In genomic region chr12:131286301-131286700, GRCh38 we compare ENCODE assay signal across 7 cellular contexts.
DNase-seq lines count a peak whose midpoint lies in the region; ATAC-seq, FAIRE-seq and TF ChIP-seq lines count a peak whose summit lies in the region.
"Not testable (repeated sequence)": the region's sequence is repeated elsewhere in the genome, so short reads cannot be mapped to it uniquely, and the experiment has no call there.

No MANE protein-coding gene starts in this region.

- DNase-seq in GM18507 (ENCODE audit: extremely low spot score, insufficient read length, low read depth); WTC11 (ENCODE audit: low spot score); urothelium cell line (ENCODE audit: low spot score): not testable (repeated sequence)
- DNase-seq in chondrocyte (ENCODE audit: low spot score) (peak; percentile 59), left ventricle myocardium superior (peak; percentile 7), mesenteric fat pad (ENCODE audit: low spot score) (peak; percentile 45), tibial artery (peak; percentile 9 to 40)

- H3K27me3 ChIP-seq in tibial artery = peaks cover 0 to 19% of the 10 kb centered on the region in 2 donors

- peak; percentile 59 for FAIRE-seq in GM18507 (lab: Jason Lieb, UNC)
- peak; percentile 84 for FAIRE-seq in urothelium cell line (lab: Jason Lieb, UNC)

- not testable (repeated sequence) for H3K4me3 Mint-ChIP-seq in WTC11; chondrocyte (ENCODE audit: unreplicated experiment)

- not testable (repeated sequence) for H3K4me3 ChIP-seq in tibial artery

- H3K9me3 ChIP-seq in tibial artery = not testable (repeated sequence)

- ATAC-seq in WTC11 = peak; percentile 27; the same call in 1 of the 2 replicates
- ATAC-seq in left ventricle myocardium superior = not testable (repeated sequence)

- H3K4me1 Mint-ChIP-seq in WTC11; chondrocyte (ENCODE audit: low read depth): not testable (repeated sequence)

- not testable (repeated sequence) for H3K27ac Mint-ChIP-seq in WTC11; chondrocyte (ENCODE audit: unreplicated experiment)

- H3K36me3 Mint-ChIP-seq in WTC11; chondrocyte (ENCODE audit: low read depth): not testable (repeated sequence)

- not testable (repeated sequence) for TF ChIP-seq CTCF in WTC11 (IDR thresholded peaks at IDR 0.05); chondrocyte (IDR thresholded peaks at IDR 0.05); tibial artery (IDR thresholded peaks at IDR 0.05)

- not testable (repeated sequence) for H3K27ac ChIP-seq in tibial artery

- CTCF ChIA-PET in WTC11 (lab: Charles Lee) = not testable (repeated sequence)

- H3K36me3 ChIP-seq in tibial artery = not testable (repeated sequence)

- not testable (repeated sequence) for H3K27me3 Mint-ChIP-seq in WTC11 (ENCODE audit: low read depth); chondrocyte (ENCODE audit: low read depth)

- POLR2A ChIA-PET in WTC11 (lab: Charles Lee) = not testable (repeated sequence)

- H3K4me1 ChIP-seq in tibial artery = not testable (repeated sequence)

- not testable (repeated sequence) for H3K9me3 Mint-ChIP-seq in WTC11; chondrocyte (ENCODE audit: low read depth)

- intact Hi-C loops in left ventricle myocardium superior (cut with micrococcal nuclease); tibial artery (cut with DNase I; ENCODE audit: low total_unique reads): not testable (repeated sequence)
